Comparison of ENCODE assay signal across 15 cellular contexts in the genomic region with DNA sequence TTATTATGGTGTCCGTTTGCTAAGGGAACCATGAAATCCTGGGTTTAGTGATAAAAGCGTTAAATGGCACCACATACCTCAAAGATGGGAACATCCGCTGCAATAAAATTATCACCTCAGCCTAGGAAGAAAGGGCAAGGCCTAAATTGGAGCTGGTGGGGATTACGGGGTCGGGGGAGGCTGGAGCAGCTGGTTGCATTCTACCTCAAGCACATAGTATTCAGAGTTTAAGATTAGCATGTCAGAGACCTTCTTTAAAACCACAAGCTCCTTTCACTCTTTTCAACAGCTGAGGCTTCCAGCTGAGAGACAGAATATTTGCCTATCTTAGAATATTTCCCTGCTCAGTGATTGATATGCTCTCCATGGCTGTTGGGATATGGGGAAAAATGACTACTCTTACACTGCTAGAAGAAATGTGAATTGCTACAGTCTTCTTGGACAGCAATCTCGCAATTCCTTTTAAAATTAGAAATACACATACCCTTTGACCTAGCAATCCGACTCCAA.
DNase-seq lines count a peak whose midpoint lies in the region; ATAC-seq and TF ChIP-seq lines count a peak whose summit lies in the region.
"Had no signal": no experiment of that assay in that cellular context is flagged by ENCODE, and none has a peak within 500 bp of the region (broad histone marks: within the 10 kb centered on the region; RNA-seq: fewer than 3 reads in every experiment).

No MANE protein-coding gene starts in this region.

- peaks cover 12% of the 10 kb centered on the region; the same call in 1 of the 2 replicates for H3K4me1 ChIP-seq in iPS-20b (ENCODE audit: insufficient read depth, low read length)
- H3K4me1 ChIP-seq in left ventricle myocardium inferior, result no peaks in the 10 kb centered on the region
- H3K4me1 ChIP-seq: SJSA1 had no signal

- TF ChIP-seq CTCF in left ventricle myocardium inferior (IDR thresholded peaks at IDR 0.05; ENCODE audit: borderline replicate concordance), result no peak

- H3K36me3 Mint-ChIP-seq in stimulated activated effector memory CD8-positive, alpha-beta T cell treated with anti-CD3 and anti-CD28 coated beads, Interleukin-12 subunit alpha, Interleukin-12 subunit beta, amount 100 ng/mL, for 72 hours, result no peaks in the 10 kb centered on the region
- H3K36me3 Mint-ChIP-seq: CD8-positive, alpha-beta T cell had no signal

- H3K9me3 ChIP-seq in iPS-20b (ENCODE audit: insufficient read depth, low read depth, low read length), result no peaks in the 10 kb centered on the region
- H3K9me3 ChIP-seq in left ventricle myocardium inferior (replicated peaks), result peaks cover 12% of the 10 kb centered on the region
- H3K9me3 ChIP-seq: SJSA1 had no signal

- H3K4me3 ChIP-seq in iPS-20b (ENCODE audit: low read length) (0 out of 2 replicates have a peak overlapping the region, but pooled peaks have one; percentile 3), skeletal muscle cell (ENCODE audit: low read depth, low read length) (no peak overlapping the region), left ventricle myocardium inferior (no peak overlapping the region)
- H3K4me3 ChIP-seq: SJSA1 had no signal

- no peak overlapping the region for H3K4me3 Mint-ChIP-seq in stimulated activated effector memory CD8-positive, alpha-beta T cell treated with anti-CD3 and anti-CD28 coated beads, Interleukin-12 subunit alpha, Interleukin-12 subunit beta, amount 100 ng/mL, for 72 hours
- H3K4me3 Mint-ChIP-seq: CD8-positive, alpha-beta T cell had no signal

- peak; percentile 15 for DNase-seq in LHCN-M2 (ENCODE audit: low read depth)
- DNase-seq in brain pericyte (ENCODE audit: low read depth, low spot score), result peak; percentile 1
- DNase-seq in skeletal muscle cell (ENCODE audit: low read depth), result peak; percentile 7
- no peak for DNase-seq in left ventricle myocardium inferior
- no peak for DNase-seq in central memory CD4-positive, alpha-beta T cell
- DNase-seq in stimulated activated effector memory CD8-positive, alpha-beta T cell treated with anti-CD3 and anti-CD28 coated beads, Interleukin-12 subunit alpha, Interleukin-12 subunit beta, amount 100 ng/mL, for 72 hours (ENCODE audit: low spot score in 2 of 2), result no peak
- DNase-seq: CD8-positive, alpha-beta T cell; DND-41; GF-D8; GOT3; NCI-H187 treated with DMSO at 0.1 percent for 48 hours; NCI-H2171 treated with DMSO at 0.1 percent for 48 hours; NCI-H510A had no signal

- ATAC-seq in stimulated activated effector memory CD8-positive, alpha-beta T cell treated with anti-CD3 and anti-CD28 coated beads, Interleukin-12 subunit alpha, Interleukin-12 subunit beta, amount 100 ng/mL, for 72 hours, result no peak
- ATAC-seq: CD8-positive, alpha-beta T cell had no signal

- no peak overlapping the region for H3K27ac Mint-ChIP-seq in stimulated activated effector memory CD8-positive, alpha-beta T cell treated with anti-CD3 and anti-CD28 coated beads, Interleukin-12 subunit alpha, Interleukin-12 subunit beta, amount 100 ng/mL, for 72 hours
- H3K27ac Mint-ChIP-seq: CD8-positive, alpha-beta T cell had no signal

- intact Hi-C loops in left ventricle myocardium inferior (cut with micrococcal nuclease), result no loop called here

- peaks cover 10% of the 10 kb centered on the region for H3K9me3 Mint-ChIP-seq in stimulated activated effector memory CD8-positive, alpha-beta T cell treated with anti-CD3 and anti-CD28 coated beads, Interleukin-12 subunit alpha, Interleukin-12 subunit beta, amount 100 ng/mL, for 72 hours

- H3K27ac ChIP-seq in iPS-20b (ENCODE audit: low read length) (no peak overlapping the region), left ventricle myocardium inferior (replicated peaks) (no peak overlapping the region)
- H3K27ac ChIP-seq: SJSA1 had no signal

- no peaks in the 10 kb centered on the region for H3K27me3 ChIP-seq in iPS-20b (ENCODE audit: insufficient read depth, low read length)
- no peaks in the 10 kb centered on the region for H3K27me3 ChIP-seq in left ventricle myocardium inferior (ENCODE audit: low read depth)

- H3K36me3 ChIP-seq in iPS-20b (ENCODE audit: insufficient read depth, low read depth, low read length), result no peaks in the 10 kb centered on the region
- H3K36me3 ChIP-seq in left ventricle myocardium inferior, result no peaks in the 10 kb centered on the region
- H3K36me3 ChIP-seq: SJSA1 had no signal

- no peaks in the 10 kb centered on the region for H3K4me1 Mint-ChIP-seq in stimulated activated effector memory CD8-positive, alpha-beta T cell treated with anti-CD3 and anti-CD28 coated beads, Interleukin-12 subunit alpha, Interleukin-12 subunit beta, amount 100 ng/mL, for 72 hours

- no peak overlapping the region for H3K9ac ChIP-seq in iPS-20b (ENCODE audit: low read depth, low read length)

Comparison
In these comparisons a context has a peak if more than half of its experiments do, and no peak if none do; other contexts are left out.
1. DNase-seq: peak in LHCN-M2 (single experiment), brain pericyte (single experiment) and skeletal muscle cell (single experiment); none in left ventricle myocardium inferior (single experiment), central memory CD4-positive, alpha-beta T cell (single experiment) and stimulated activated effector memory CD8-positive, alpha-beta T cell treated with anti-CD3 and anti-CD28 coated beads, Interleukin-12 subunit alpha, Interleukin-12 subunit beta, amount 100 ng/mL, for 72 hours (0 of 2).